8 cellular contexts compared by ENCODE assay signal in the genomic region with DNA sequence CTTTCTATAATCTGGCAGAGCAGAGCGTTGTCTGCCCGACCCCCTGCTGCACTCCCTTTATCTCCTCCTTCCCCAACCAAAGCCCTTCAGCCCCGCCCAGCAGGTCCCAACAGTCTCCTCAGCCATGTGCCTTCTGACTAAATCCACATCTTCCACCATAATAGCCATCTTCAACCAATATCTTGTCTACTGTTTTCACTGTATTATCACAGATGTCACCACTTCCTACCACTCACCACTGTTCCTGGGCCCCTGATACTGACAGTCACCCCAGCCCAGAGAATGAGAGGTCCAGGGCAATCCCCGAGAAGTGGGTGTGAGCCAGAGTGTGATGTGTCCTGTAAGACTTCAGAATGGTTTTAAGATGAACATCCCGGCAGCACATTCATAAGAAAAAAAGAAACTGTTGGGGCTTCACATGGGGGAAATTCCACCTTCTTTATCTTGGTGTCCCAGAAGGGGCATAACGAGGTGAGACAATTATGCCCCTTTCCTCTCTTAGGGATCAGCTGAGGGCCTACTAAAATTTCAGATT. TPM values are rescaled to one million over a fixed set of nuclear protein-coding genes. Genes with fewer than 3 reads are reported as not detected.
A peak's percentile ranks its signal among the peaks of the same experiment; 100 is the strongest.
DNase-seq lines count a peak whose midpoint lies in the region; ATAC-seq and TF ChIP-seq lines count a peak whose summit lies in the region.

No MANE protein-coding gene starts in this region.

- peak; percentile 39 for DNase-seq in activated CD8-positive, alpha-beta memory T cell treated with anti-CD3 and anti-CD28 coated beads, Interleukin-2, amount 50 U/mL, for 4 hours
- DNase-seq in stimulated activated CD4-positive, alpha-beta T cell treated with anti-CD3 and anti-CD28 coated beads, Interleukin-2, amount 100 ng/mL, for 48 hours, result peak; percentile 59 to 62
- DNase-seq in medulla oblongata (ENCODE audit: extremely low spot score) (no peak), endothelial cell (ENCODE audit: low spot score) (no peak), AG08396 (ENCODE audit: low spot score) (no peak), caudate nucleus (lab: John Stamatoyannopoulos, UW) (no peak)

- H3K27me3 Mint-ChIP-seq in endothelial cell (ENCODE audit: unreplicated experiment), result no peaks in the 10 kb centered on the region

- no peak overlapping the region for H3K27ac Mint-ChIP-seq in endothelial cell (ENCODE audit: unreplicated experiment)

- no peaks in the 10 kb centered on the region for H3K9me3 Mint-ChIP-seq in endothelial cell (ENCODE audit: unreplicated experiment)

- H3K36me3 Mint-ChIP-seq in endothelial cell (ENCODE audit: low read depth, unreplicated experiment), result no peaks in the 10 kb centered on the region

- TF ChIP-seq CTCF in endothelial cell (IDR thresholded peaks at IDR 0.05; ENCODE audit: unreplicated experiment), result no peak

- no peak overlapping the region for H3K4me3 Mint-ChIP-seq in endothelial cell (ENCODE audit: unreplicated experiment)

- no peak overlapping the region for H3K27ac ChIP-seq in caudate nucleus (ENCODE audit: low read depth, low read length)

- ATAC-seq in GM19025 (IDR thresholded peaks at IDR 0.05; ENCODE audit: low read depth, unreplicated experiment) (peak; percentile 68), HG03045 (IDR thresholded peaks at IDR 0.05; ENCODE audit: unreplicated experiment) (peak; percentile 74)

- peaks cover 29% of the 10 kb centered on the region for H3K4me1 Mint-ChIP-seq in endothelial cell (ENCODE audit: unreplicated experiment)

RNA-seq across cellular contexts. Expression of a gene that starts 25.3 kb away (rescaled TPM):
- total RNA-seq in endothelial cell (ENCODE audit: unreplicated experiment), result 27.7 TPM

Comparison
In these comparisons a context has a peak if more than half of its experiments do, and no peak if none do; other contexts are left out.
1. DNase-seq: peak in activated CD8-positive, alpha-beta memory T cell treated with anti-CD3 and anti-CD28 coated beads, Interleukin-2, amount 50 U/mL, for 4 hours (single experiment) and stimulated activated CD4-positive, alpha-beta T cell treated with anti-CD3 and anti-CD28 coated beads, Interleukin-2, amount 100 ng/mL, for 48 hours (2 of 2); none in medulla oblongata (single experiment), endothelial cell (single experiment), AG08396 (single experiment) and caudate nucleus (0 of 61).